Comparison of ENCODE assay signal across 9 cellular contexts in the genomic region with DNA sequence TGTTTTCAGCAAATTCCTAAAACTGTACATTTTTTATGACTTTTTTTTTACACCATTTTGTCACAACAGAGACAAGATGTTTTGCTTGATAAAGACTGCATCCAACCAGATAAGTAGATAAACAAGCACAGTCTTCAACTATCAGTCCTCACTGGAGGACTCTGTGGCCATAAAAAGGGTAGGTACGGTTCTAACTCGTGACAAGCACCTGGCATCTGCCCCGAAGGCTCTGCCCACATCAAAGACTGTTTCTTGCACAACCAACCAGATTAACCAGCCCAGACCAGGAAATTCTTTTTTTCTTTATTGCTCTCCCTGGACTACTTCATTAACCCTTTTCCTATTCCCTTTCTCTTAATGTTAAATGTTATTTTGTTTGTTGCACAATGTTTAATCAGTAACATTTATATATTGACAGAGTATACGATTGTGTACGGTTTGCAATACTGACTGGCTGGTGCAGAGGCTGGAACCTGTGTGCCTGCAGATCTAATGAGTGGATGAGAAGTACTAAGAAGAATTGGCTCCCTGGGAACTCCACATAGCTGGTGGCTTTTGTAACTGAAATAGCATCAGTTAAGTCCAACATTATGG.
DNase-seq lines count a peak whose midpoint lies in the region; ATAC-seq and TF ChIP-seq lines count a peak whose summit lies in the region.
"Had no signal": no experiment of that assay in that cellular context is flagged by ENCODE, and none has a peak within 500 bp of the region (broad histone marks: within the 10 kb centered on the region; RNA-seq: fewer than 3 reads in every experiment).

No MANE protein-coding gene starts in this region.

- peaks cover 64% of the 10 kb centered on the region for H3K4me1 ChIP-seq in effector memory CD4-positive, alpha-beta T cell (ENCODE audit: control insufficient read depth, insufficient read depth, low read length, poor library complexity, severe bottlenecking)
- peaks cover 54% of the 10 kb centered on the region for H3K4me1 ChIP-seq in vagina

- H3K27ac Mint-ChIP-seq in activated CD8-positive, alpha-beta memory T cell treated with anti-CD3 and anti-CD28 coated beads, Interleukin-2, amount 10 ng/mL, durations not matched to agents 7 days and 5 days: peak overlapping the region; percentile 89
- peak overlapping the region; percentile 55 for H3K27ac Mint-ChIP-seq in stimulated activated memory B cell treated with anti-CD40 and anti-IgM and Interleukin-4, amounts not matched to agents 10 μg/mL and 1 μg/mL and 100 μg/mL, for 72 hours
- H3K27ac Mint-ChIP-seq in endothelial cell (ENCODE audit: unreplicated experiment): no peak overlapping the region

- peak; percentile 57 for DNase-seq in activated CD8-positive, alpha-beta memory T cell treated with anti-CD3 and anti-CD28 coated beads, Interleukin-2, amount 10 ng/mL, durations not matched to agents 7 days and 5 days
- no peak for DNase-seq in activated CD8-positive, alpha-beta memory T cell treated with anti-CD3 and anti-CD28 coated beads, Interleukin-2, amount 50 U/mL, for 4 hours
- DNase-seq in RPMI7951 (ENCODE audit: low read depth) (peak; percentile 74), endothelial cell (ENCODE audit: low spot score) (no peak), vagina (ENCODE audit: extremely low spot score in 2 of 2) (no peak)
- DNase-seq in effector memory CD4-positive, alpha-beta T cell: peak; percentile 47 to 57 (median 56)

- H3K27me3 Mint-ChIP-seq in activated CD8-positive, alpha-beta memory T cell treated with anti-CD3 and anti-CD28 coated beads, Interleukin-2, amount 10 ng/mL, durations not matched to agents 7 days and 5 days: no peaks in the 10 kb centered on the region
- no peaks in the 10 kb centered on the region for H3K27me3 Mint-ChIP-seq in stimulated activated memory B cell treated with anti-CD40 and anti-IgM and Interleukin-4, amounts not matched to agents 10 μg/mL and 1 μg/mL and 100 μg/mL, for 72 hours
- peaks cover 7% of the 10 kb centered on the region for H3K27me3 Mint-ChIP-seq in endothelial cell (ENCODE audit: unreplicated experiment)

- no peak overlapping the region for H3K4me3 ChIP-seq in effector memory CD4-positive, alpha-beta T cell (ENCODE audit: insufficient read depth, low read depth, low read length, poor library complexity, severe bottlenecking)
- no peak overlapping the region for H3K4me3 ChIP-seq in vagina

- peaks cover 67% of the 10 kb centered on the region for H3K4me1 Mint-ChIP-seq in activated CD8-positive, alpha-beta memory T cell treated with anti-CD3 and anti-CD28 coated beads, Interleukin-2, amount 10 ng/mL, durations not matched to agents 7 days and 5 days
- peaks cover 48% of the 10 kb centered on the region for H3K4me1 Mint-ChIP-seq in stimulated activated memory B cell treated with anti-CD40 and anti-IgM and Interleukin-4, amounts not matched to agents 10 μg/mL and 1 μg/mL and 100 μg/mL, for 72 hours
- H3K4me1 Mint-ChIP-seq in endothelial cell (ENCODE audit: unreplicated experiment): peaks cover 48% of the 10 kb centered on the region

- intact Hi-C loops in vagina (cut with DNase I): no loop called here

- no peak for TF ChIP-seq CTCF in endothelial cell (IDR thresholded peaks at IDR 0.05; ENCODE audit: unreplicated experiment)
- no peak for TF ChIP-seq CTCF in vagina (IDR thresholded peaks at IDR 0.05)

- H3K9me3 Mint-ChIP-seq in activated CD8-positive, alpha-beta memory T cell treated with anti-CD3 and anti-CD28 coated beads, Interleukin-2, amount 10 ng/mL, durations not matched to agents 7 days and 5 days (ENCODE audit: low read depth): no peaks in the 10 kb centered on the region
- H3K9me3 Mint-ChIP-seq in stimulated activated memory B cell treated with anti-CD40 and anti-IgM and Interleukin-4, amounts not matched to agents 10 μg/mL and 1 μg/mL and 100 μg/mL, for 72 hours: no peaks in the 10 kb centered on the region
- H3K9me3 Mint-ChIP-seq in endothelial cell (ENCODE audit: unreplicated experiment): no peaks in the 10 kb centered on the region
- H3K9me3 Mint-ChIP-seq: neural crest cell had no signal

- peak; percentile 48 for ATAC-seq in activated CD8-positive, alpha-beta memory T cell treated with anti-CD3 and anti-CD28 coated beads, Interleukin-2, amount 10 ng/mL, durations not matched to agents 7 days and 5 days
- peak; percentile 74 for ATAC-seq in stimulated activated memory B cell treated with anti-CD40 and anti-IgM and Interleukin-4, amounts not matched to agents 10 μg/mL and 1 μg/mL and 100 μg/mL, for 72 hours
- no peak for ATAC-seq in GM18511 (IDR thresholded peaks at IDR 0.05; ENCODE audit: unreplicated experiment)

- H3K27ac ChIP-seq in effector memory CD4-positive, alpha-beta T cell (ENCODE audit: insufficient read depth, low read length, poor library complexity, severe bottlenecking): peak overlapping the region; percentile 56
- no peak overlapping the region for H3K27ac ChIP-seq in vagina

- CTCF ChIA-PET in activated CD8-positive, alpha-beta memory T cell treated with anti-CD3 and anti-CD28 coated beads, Interleukin-2, amount 10 ng/mL, durations not matched to agents 7 days and 5 days (lab: Charles Lee): interaction anchor here (0.9 to 2.0 kb wide), 3 partner anchors 11 to 74 kb away, joined by 3 to 7 read pairs (median 6); a partner anchor contains a TSS

- peaks cover 32% of the 10 kb centered on the region for H3K36me3 Mint-ChIP-seq in activated CD8-positive, alpha-beta memory T cell treated with anti-CD3 and anti-CD28 coated beads, Interleukin-2, amount 10 ng/mL, durations not matched to agents 7 days and 5 days
- peaks cover 24% of the 10 kb centered on the region for H3K36me3 Mint-ChIP-seq in stimulated activated memory B cell treated with anti-CD40 and anti-IgM and Interleukin-4, amounts not matched to agents 10 μg/mL and 1 μg/mL and 100 μg/mL, for 72 hours
- peaks cover 28% of the 10 kb centered on the region for H3K36me3 Mint-ChIP-seq in endothelial cell (ENCODE audit: low read depth, unreplicated experiment)

- peak overlapping the region; percentile 23 for H3K4me3 Mint-ChIP-seq in activated CD8-positive, alpha-beta memory T cell treated with anti-CD3 and anti-CD28 coated beads, Interleukin-2, amount 10 ng/mL, durations not matched to agents 7 days and 5 days
- no peak overlapping the region for H3K4me3 Mint-ChIP-seq in stimulated activated memory B cell treated with anti-CD40 and anti-IgM and Interleukin-4, amounts not matched to agents 10 μg/mL and 1 μg/mL and 100 μg/mL, for 72 hours
- no peak overlapping the region for H3K4me3 Mint-ChIP-seq in endothelial cell (ENCODE audit: unreplicated experiment)
- H3K4me3 Mint-ChIP-seq: neural crest cell had no signal

- peaks cover 9% of the 10 kb centered on the region for H3K36me3 ChIP-seq in effector memory CD4-positive, alpha-beta T cell (ENCODE audit: control insufficient read depth, insufficient read depth, low read length)
- H3K36me3 ChIP-seq in vagina: peaks cover 0 to 10% of the 10 kb centered on the region in 2 donors

- H3K9me3 ChIP-seq in effector memory CD4-positive, alpha-beta T cell (ENCODE audit: control insufficient read depth, low read length): no peaks in the 10 kb centered on the region
- no peaks in the 10 kb centered on the region for H3K9me3 ChIP-seq in vagina

- H3K27me3 ChIP-seq in effector memory CD4-positive, alpha-beta T cell (replicated peaks; ENCODE audit: control insufficient read depth, insufficient read depth, low read length, poor library complexity, severe bottlenecking): no peaks in the 10 kb centered on the region
- H3K27me3 ChIP-seq in vagina: no peaks in the 10 kb centered on the region

- TF ChIP-seq POLR2A in vagina (IDR thresholded peaks at IDR 0.05): no peak

Comparison
In these comparisons a context has a peak if more than half of its experiments do, and no peak if none do; other contexts are left out.
1. DNase-seq: peak in activated CD8-positive, alpha-beta memory T cell treated with anti-CD3 and anti-CD28 coated beads, Interleukin-2, amount 10 ng/mL, durations not matched to agents 7 days and 5 days (single experiment), RPMI7951 (single experiment) and effector memory CD4-positive, alpha-beta T cell (3 of 3); none in activated CD8-positive, alpha-beta memory T cell treated with anti-CD3 and anti-CD28 coated beads, Interleukin-2, amount 50 U/mL, for 4 hours (single experiment), endothelial cell (single experiment) and vagina (0 of 2).